15 cellular contexts compared by ENCODE assay signal in the genomic region with DNA sequence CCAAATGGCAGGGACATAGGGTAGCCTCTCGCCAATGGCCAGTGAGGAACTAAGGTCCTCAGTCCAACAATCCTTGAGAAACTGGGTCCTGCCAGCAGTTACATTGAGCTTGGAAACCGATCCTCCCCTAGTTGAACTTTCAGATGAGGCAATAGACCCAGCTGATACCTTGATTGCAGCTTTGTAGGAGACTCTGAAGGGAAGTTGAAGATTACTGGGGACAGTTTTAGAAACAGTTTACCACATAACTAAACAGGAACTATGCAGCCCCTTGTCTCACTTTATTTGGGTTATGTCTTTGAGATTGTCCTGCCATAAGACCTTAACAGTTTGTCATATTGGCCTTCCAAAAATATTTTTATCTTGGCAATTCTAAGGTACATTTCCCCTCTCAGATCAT.
"Had no signal": no experiment of that assay in that cellular context is flagged by ENCODE, and none has a peak within 500 bp of the region (broad histone marks: within the 10 kb centered on the region; RNA-seq: fewer than 3 reads in every experiment).

No MANE protein-coding gene starts in this region.

- H3K36me3 ChIP-seq: colonic mucosa, right lobe of liver had no signal

- H3K4me1 ChIP-seq: colonic mucosa, psoas muscle, right lobe of liver had no signal

- H3K9me3 ChIP-seq: colonic mucosa, psoas muscle, right lobe of liver had no signal

- H3K27ac ChIP-seq: colonic mucosa, psoas muscle, right lobe of liver had no signal

- DNase-seq: activated CD4-positive, alpha-beta T cell treated with anti-CD3 and anti-CD28 coated beads for 1 hour; activated CD4-positive, alpha-beta T cell treated with anti-CD3 and anti-CD28 coated beads, Interleukin-2, amount 50 U/mL, for 4 hours; activated naive CD4-positive, alpha-beta T cell; activated naive CD8-positive, alpha-beta T cell treated with anti-CD3 and anti-CD28 coated beads, Interleukin-2, amount 10 ng/mL, durations not matched to agents 7 days and 5 days; activated T-cell treated with anti-CD3 and anti-CD28 coated beads for 4 hours; central memory CD4-positive, alpha-beta T cell; colonic mucosa; left colon; psoas muscle; right lobe of liver; stimulated activated CD4-positive, alpha-beta T cell treated with anti-CD3 and anti-CD28 coated beads, Interleukin-4, amount 100 ng/mL, for 4 hours; stimulated activated CD8-positive, alpha-beta memory T cell treated with anti-CD3 and anti-CD28 coated beads, Interleukin-4, amount 100 ng/mL, for 48 hours; stimulated activated naive CD8-positive, alpha-beta T cell treated with anti-CD3 and anti-CD28 coated beads, Interleukin-15, Interleukin-2, amounts not matched to agents 100 U/mL and 50 U/mL, for 24 hours had no signal

- H3K4me2 ChIP-seq: smooth muscle cell had no signal

- H3K4me3 ChIP-seq: colonic mucosa, lung, psoas muscle, right lobe of liver, smooth muscle cell had no signal

- H3K27me3 ChIP-seq: colonic mucosa, right lobe of liver had no signal
